3 cellular contexts compared by ENCODE assay signal in the genomic region with DNA sequence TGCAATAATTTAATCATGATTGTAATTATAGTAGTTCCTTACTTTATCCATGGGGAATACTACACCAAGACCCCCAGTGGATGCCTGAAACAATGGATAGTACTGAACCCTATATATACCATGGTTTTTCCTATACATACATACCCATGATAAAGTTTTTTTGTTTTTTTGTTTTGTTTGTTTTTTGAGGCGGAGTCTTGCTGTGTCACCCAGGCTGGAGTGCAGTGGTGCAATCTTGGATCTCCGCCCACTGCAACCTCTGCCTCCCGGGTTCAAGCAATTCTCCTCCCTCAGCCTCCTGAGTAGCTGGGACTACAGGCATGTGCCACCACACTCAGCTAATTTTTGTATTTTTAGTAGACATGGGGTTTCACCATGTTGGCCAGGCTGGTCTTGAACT.
DNase-seq lines count a peak whose midpoint lies in the region; ATAC-seq, FAIRE-seq and TF ChIP-seq lines count a peak whose summit lies in the region.
"Not testable (repeated sequence)": the region's sequence is repeated elsewhere in the genome, so short reads cannot be mapped to it uniquely, and the experiment has no call there.

No MANE protein-coding gene starts in this region.

- in situ Hi-C loops in K562 (cut with MboI), result not testable (repeated sequence)

- intact Hi-C loops in K562 (cut with micrococcal nuclease), result not testable (repeated sequence)

- ATAC-seq in K562, result peak; percentile 64

- BruUV-seq in K562 (replicated peaks; lab: Mats Ljungman, UMichigan), result not testable (repeated sequence)

- TF ChIP-seq POLR2A in K562 (conservative IDR thresholded peaks at IDR 0.05), result not testable (repeated sequence)

- H3K9me1 ChIP-seq in K562 (ENCODE audit: control insufficient read depth, insufficient read depth, low read length), result not testable (repeated sequence)

- TF ChIP-seq EP300 in K562 (IDR thresholded peaks at IDR 0.05; ENCODE audit: low read length), result not testable (repeated sequence)

- not testable (repeated sequence) for H3K9ac ChIP-seq in BLaER1 treated with 17β-estradiol and CSF1 and Interleukin-3, amounts not matched to agents 10 nM and 100 nM; K562 (ENCODE audit: insufficient read depth in 1 of 2, low read depth in 2 of 2, low read length in 2 of 2)

- H3K27ac ChIP-seq in BLaER1 treated with 17β-estradiol and CSF1 and Interleukin-3, amounts not matched to agents 10 nM and 100 nM; HEK293 (ENCODE audit: extremely low read depth, low read depth, low read length); K562 (ENCODE audit: extremely low read depth, low read depth, low read length): not testable (repeated sequence)

- H3K4me3 ChIP-seq in BLaER1 treated with 17β-estradiol and CSF1 and Interleukin-3, amounts not matched to agents 10 nM and 100 nM; HEK293 (ENCODE audit: low read depth, low read length); K562: not testable (repeated sequence)

- not testable (repeated sequence) for H4K20me1 ChIP-seq in BLaER1 treated with 17β-estradiol and CSF1 and Interleukin-3, amounts not matched to agents 10 nM and 100 nM; K562 (replicated peaks; ENCODE audit: control insufficient read depth, insufficient read depth, low read length)

- CTCF ChIA-PET in HEK293 (lab: Yijun Ruan, JAX), result interaction anchor here (0.6 to 0.7 kb wide), 3 partner anchors 25 to 156 kb away, joined by 3 read pairs; no protein-coding TSS in a partner anchor
- CTCF ChIA-PET in K562 (lab: Yijun Ruan, JAX; ENCODE audit: low intra/inter-chr PET ratio), result not testable (repeated sequence)

- DNase-seq in K562 (ENCODE audit: extremely low read depth in 1 of 4, low spot score in 3 of 4), result not testable (repeated sequence)

- not testable (repeated sequence) for H3K27me3 ChIP-seq in BLaER1 treated with 17β-estradiol and CSF1 and Interleukin-3, amounts not matched to agents 10 nM and 100 nM; K562 (ENCODE audit: control insufficient read depth in 2 of 2, insufficient read depth in 2 of 2, low read length in 2 of 2)

- TF ChIP-seq RAD21 in K562 (CRISPR knock-in tag; conservative IDR thresholded peaks at IDR 0.05 in 1 of 2, IDR thresholded peaks at IDR 0.05 in 1 of 2), result not testable (repeated sequence)

- H3K79me2 ChIP-seq in K562 (ENCODE audit: control insufficient read depth, insufficient read depth, low read length), result not testable (repeated sequence)

- not testable (repeated sequence) for FAIRE-seq in K562 (lab: Jason Lieb, UNC)

- H3K9me3 ChIP-seq in BLaER1 treated with 17β-estradiol and CSF1 and Interleukin-3, amounts not matched to agents 10 nM and 100 nM (replicated peaks in 1 of 11), result peaks cover 0 to 32% (median 10%) of the 10 kb centered on the region in 11 experiments; a peak in 8 of 22 replicates
- not testable (repeated sequence) for H3K9me3 ChIP-seq in HEK293 (ENCODE audit: control insufficient read depth, insufficient read depth, low read depth, low read length); K562 (replicated peaks; ENCODE audit: control insufficient read depth, insufficient read depth, low read depth, low read length)

- H3K36me3 ChIP-seq in BLaER1 treated with 17β-estradiol and CSF1 and Interleukin-3, amounts not matched to agents 10 nM and 100 nM, result peaks cover 0 to 44% (median 10%) of the 10 kb centered on the region in 11 experiments; a peak in 13 of 22 replicates
- H3K36me3 ChIP-seq in HEK293 (ENCODE audit: control insufficient read depth in 2 of 2, insufficient read depth in 1 of 2, low read length in 2 of 2); K562 (ENCODE audit: control insufficient read depth, insufficient read depth, low read length): not testable (repeated sequence)

- not testable (repeated sequence) for TF ChIP-seq CTCF in HEK293 (tag by site-specific recombination; IDR thresholded peaks at IDR 0.05); K562 (IDR thresholded peaks at IDR 0.05 in 2 of 3, conservative IDR thresholded peaks at IDR 0.05 in 1 of 3; ENCODE audit: insufficient read depth in 2 of 3, low read depth in 1 of 3, low read length in 3 of 3)

- H2AFZ ChIP-seq in K562 (ENCODE audit: low read depth, low read length), result not testable (repeated sequence)

- 73% methylated on average over 3 of the region's 3 CpGs for WGBS in K562 (ENCODE audit: insufficient coverage, low coverage, missing lambda C conversion rate)

- POLR2A ChIA-PET in HEK293 (lab: Yijun Ruan, JAX), result not testable (repeated sequence)
- POLR2A ChIA-PET in K562 (lab: Yijun Ruan, JAX), result interaction anchor here (1.6 kb wide), 1 partner anchor 10 kb away, joined by 4 read pairs; no protein-coding TSS in a partner anchor

- peak overlapping the region in 7 of 11 experiments; percentile 31 to 65 (median 41); a peak in 3 of 22 replicates for H3K4me2 ChIP-seq in BLaER1 treated with 17β-estradiol and CSF1 and Interleukin-3, amounts not matched to agents 10 nM and 100 nM
- H3K4me2 ChIP-seq in K562 (ENCODE audit: insufficient read depth, low read length), result not testable (repeated sequence)

- peaks cover 8 to 24% (median 20%) of the 10 kb centered on the region in 10 experiments; a peak in 19 of 20 replicates for H3K4me1 ChIP-seq in BLaER1 treated with 17β-estradiol and CSF1 and Interleukin-3, amounts not matched to agents 10 nM and 100 nM
- not testable (repeated sequence) for H3K4me1 ChIP-seq in HEK293 (ENCODE audit: control insufficient read depth, insufficient read depth, low read length)
- peaks cover 0 to 15% of the 10 kb centered on the region in 2 experiments; a peak in 2 of 5 replicates for H3K4me1 ChIP-seq in K562 (replicated peaks in 1 of 2; ENCODE audit: control insufficient read depth in 2 of 2, insufficient read depth in 2 of 2, low read length in 2 of 2)

TF ChIP-seq in HEK293, 187 proteins besides CTCF, POLR2A, EP300 and RAD21:
- peak; percentile 11; the same call in 1 of the 2 replicates for TF ChIP-seq ZNF664 (tag by site-specific recombination; IDR thresholded peaks at IDR 0.05)

TF ChIP-seq in K562, 482 proteins besides CTCF, POLR2A, EP300 and RAD21 (continues in another document):
- TF ChIP-seq MAFG (tag; conservative IDR thresholded peaks at IDR 0.05) (peak; percentile 67), KLF1 (tag; IDR thresholded peaks at IDR 0.05) (peak; percentile 93), SMARCE1 (IDR thresholded peaks at IDR 0.05) (peak; percentile 32), BCOR (IDR thresholded peaks at IDR 0.05) (peak; percentile 46; the same call in 1 of the 2 replicates), DPF2 (IDR thresholded peaks at IDR 0.05) (0 out of 2 replicates have a peak, but pooled peaks have one; percentile 30), NFIC (IDR thresholded peaks at IDR 0.05) (peak; percentile 80), NFE2 (IDR thresholded peaks at IDR 0.05; ENCODE audit: low read depth) (peak; percentile 67), NR2C1 (tag; IDR thresholded peaks at IDR 0.05) (peak; percentile 55; the same call in 1 of the 2 replicates), NR4A1 (tag; IDR thresholded peaks at IDR 0.05) (0 out of 2 replicates have a peak, but pooled peaks have one; percentile 12), PRDM10 (IDR thresholded peaks at IDR 0.05; ENCODE audit: partially characterized antibody) (peak; percentile 27), ZNF316 (IDR thresholded peaks at IDR 0.05) (peak; percentile 77; the same call in 1 of the 2 replicates)
- TF ChIP-seq NR2C1 (IDR thresholded peaks at IDR 0.05); NR4A1 (CRISPR knock-in tag; IDR thresholded peaks at IDR 0.05): not testable (repeated sequence)
